ENCODE assay signal across 15 cellular contexts in genomic region chr9:113417370-113417769, GRCh38. TPM values are rescaled to one million over a fixed set of nuclear protein-coding genes. Genes with fewer than 3 reads are reported as not detected.
"Had no signal": no experiment of that assay in that cellular context is flagged by ENCODE, and none has a peak within 500 bp of the region (broad histone marks: within the 10 kb centered on the region; RNA-seq: fewer than 3 reads in every experiment).

No MANE protein-coding gene starts in this region.

- H3K27ac ChIP-seq: gastrocnemius medialis, left ventricle myocardium inferior, VCaP had no signal

- ATAC-seq: activated CD8-positive, alpha-beta T cell treated with anti-CD3 and anti-CD28 coated beads for 36 hours; gastrocnemius medialis; heart right ventricle; right cardiac atrium had no signal

- H3K27me3 ChIP-seq: gastrocnemius medialis, heart right ventricle had no signal

- H3K36me3 ChIP-seq: gastrocnemius medialis, heart right ventricle, left ventricle myocardium inferior had no signal

- FAIRE-seq: astrocyte, colon, keratinocyte, small intestine had no signal

- H3K4me3 ChIP-seq: gastrocnemius medialis, heart right ventricle, left ventricle myocardium inferior had no signal

- H3K9me3 ChIP-seq: gastrocnemius medialis, heart right ventricle, left ventricle myocardium inferior had no signal

- DNase-seq: activated CD8-positive, alpha-beta memory T cell treated with anti-CD3 and anti-CD28 coated beads, Interleukin-2, amount 50 U/mL, for 4 hours; activated CD8-positive, alpha-beta T cell treated with anti-CD3 and anti-CD28 coated beads for 36 hours; activated naive CD4-positive, alpha-beta T cell; gastrocnemius medialis; heart right ventricle; left ventricle myocardium inferior; mesendoderm; occipital lobe; right cardiac atrium; small intestine; T-helper 9 cell had no signal

- H3K4me1 ChIP-seq: gastrocnemius medialis, left ventricle myocardium inferior had no signal

RNA-seq across cellular contexts. Expression of gene C9orf43, which starts 6.8 kb away (rescaled TPM):
- total RNA-seq: gastrocnemius medialis had no signal
